In genomic region chr5:30607301-30607700, GRCh38 we compare ENCODE assay signal across 20 cellular contexts.
DNase-seq lines count a peak whose midpoint lies in the region; ATAC-seq, FAIRE-seq and TF ChIP-seq lines count a peak whose summit lies in the region.
"Had no signal": no experiment of that assay in that cellular context is flagged by ENCODE, and none has a peak within 500 bp of the region (broad histone marks: within the 10 kb centered on the region; RNA-seq: fewer than 3 reads in every experiment).

No MANE protein-coding gene starts in this region.

- H3K4me1 ChIP-seq in HUES48 (ENCODE audit: control insufficient read depth, insufficient read depth, low read length): peaks cover 24% of the 10 kb centered on the region
- H3K4me1 ChIP-seq: body of pancreas, sigmoid colon had no signal

- H3K27ac ChIP-seq in HUES48 (ENCODE audit: low read depth, low read length): peak overlapping the region; percentile 66
- H3K27ac ChIP-seq: body of pancreas, sigmoid colon had no signal

- H3K9me3 ChIP-seq in HUES48 (ENCODE audit: control insufficient read depth, insufficient read depth, low read length): no peaks in the 10 kb centered on the region
- H3K9me3 ChIP-seq: body of pancreas had no signal

- peak; percentile 24 for DNase-seq in COLO668 (lab: John Stamatoyannopoulos, UW; ENCODE audit: unreplicated experiment)
- peak; percentile 89 for DNase-seq in NCI-H510A treated with DMSO at 0.1 percent for 48 hours (lab: John Stamatoyannopoulos, UW)
- peak; percentile 58 for DNase-seq in bronchial epithelial cell (ENCODE audit: low read depth)
- DNase-seq in left colon: no peak
- DNase-seq in HuH-7.5 (ENCODE audit: low spot score): no peak
- DNase-seq in activated effector memory CD4-positive, alpha-beta T cell treated with Interleukin-2 at 50 U/mL for 16 hours: no peak
- DNase-seq in lower leg skin (ENCODE audit: low spot score in 2 of 2): no peak
- DNase-seq: activated B cell treated with CpG ODN at 0.5 μM for 24 hours; activated CD8-positive, alpha-beta T cell treated with anti-CD3 and anti-CD28 coated beads for 36 hours; activated T-cell treated with anti-CD3 and anti-CD28 coated beads, Interleukin-2, amount 50 U/mL, for 24 hours; body of pancreas; CD4-positive, CD25-positive, alpha-beta regulatory T cell; dermis blood vessel endothelial cell; DND-41; left ventricle myocardium superior; occipital lobe; sigmoid colon; T-helper 2 cell had no signal

- intact Hi-C loops in left colon (cut with DNase I, micrococcal nuclease): no loop called here
- intact Hi-C loops in lower leg skin (cut with DNase I; ENCODE audit: low total_unique reads): no loop called here

- H3K9ac ChIP-seq in HUES48 (ENCODE audit: low read depth, low read length): no peak overlapping the region

- no peak for ATAC-seq in left colon
- ATAC-seq: activated CD8-positive, alpha-beta T cell treated with anti-CD3 and anti-CD28 coated beads for 36 hours; body of pancreas; left ventricle myocardium superior had no signal

- WGBS in lower leg skin, 2 donors: 31 to 36% methylated on average over 1 of the region's 1 CpG

- no peak for TF ChIP-seq CTCF in bronchial epithelial cell (IDR thresholded peaks at IDR 0.05; ENCODE audit: insufficient read depth, low read length, severe bottlenecking)
- no peak for TF ChIP-seq CTCF in lower leg skin (IDR thresholded peaks at IDR 0.05)

- FAIRE-seq in bronchial epithelial cell (lab: Jason Lieb, UNC): no peak
- FAIRE-seq: frontal cortex had no signal

- H3K4me3 ChIP-seq in HUES48 (ENCODE audit: low read depth, low read length) (peak overlapping the region; percentile 10; the same call in 1 of the 2 replicates), bronchial epithelial cell (ENCODE audit: low read depth, low read length) (no peak overlapping the region), lower leg skin (ENCODE audit: low read depth, poor library complexity, severe bottlenecking) (no peak overlapping the region)
- H3K4me3 ChIP-seq: body of pancreas, sigmoid colon had no signal

- H3K36me3 ChIP-seq in HUES48 (ENCODE audit: control insufficient read depth, insufficient read depth, low read length): no peaks in the 10 kb centered on the region
- no peaks in the 10 kb centered on the region for H3K36me3 ChIP-seq in bronchial epithelial cell (ENCODE audit: control insufficient read depth, insufficient read depth, low read length)
- H3K36me3 ChIP-seq: sigmoid colon had no signal

- H3K27me3 ChIP-seq in HUES48 (ENCODE audit: control insufficient read depth, insufficient read depth, low read length) (peaks cover 16% of the 10 kb centered on the region), bronchial epithelial cell (ENCODE audit: control insufficient read depth, insufficient read depth, low read length) (no peaks in the 10 kb centered on the region)
- H3K27me3 ChIP-seq: body of pancreas, sigmoid colon had no signal

- TF ChIP-seq POLR2A in lower leg skin (IDR thresholded peaks at IDR 0.05): no peak

Comparison
In these comparisons a context has a peak if more than half of its experiments do, and no peak if none do; other contexts are left out.
1. DNase-seq: peak in COLO668 (single experiment), NCI-H510A treated with DMSO at 0.1 percent for 48 hours (single experiment) and bronchial epithelial cell (single experiment); none in left colon (0 of 2), HuH-7.5 (single experiment), activated effector memory CD4-positive, alpha-beta T cell treated with Interleukin-2 at 50 U/mL for 16 hours (single experiment) and lower leg skin (0 of 2).